ENCODE assay signal across 16 cellular contexts in the genomic region with DNA sequence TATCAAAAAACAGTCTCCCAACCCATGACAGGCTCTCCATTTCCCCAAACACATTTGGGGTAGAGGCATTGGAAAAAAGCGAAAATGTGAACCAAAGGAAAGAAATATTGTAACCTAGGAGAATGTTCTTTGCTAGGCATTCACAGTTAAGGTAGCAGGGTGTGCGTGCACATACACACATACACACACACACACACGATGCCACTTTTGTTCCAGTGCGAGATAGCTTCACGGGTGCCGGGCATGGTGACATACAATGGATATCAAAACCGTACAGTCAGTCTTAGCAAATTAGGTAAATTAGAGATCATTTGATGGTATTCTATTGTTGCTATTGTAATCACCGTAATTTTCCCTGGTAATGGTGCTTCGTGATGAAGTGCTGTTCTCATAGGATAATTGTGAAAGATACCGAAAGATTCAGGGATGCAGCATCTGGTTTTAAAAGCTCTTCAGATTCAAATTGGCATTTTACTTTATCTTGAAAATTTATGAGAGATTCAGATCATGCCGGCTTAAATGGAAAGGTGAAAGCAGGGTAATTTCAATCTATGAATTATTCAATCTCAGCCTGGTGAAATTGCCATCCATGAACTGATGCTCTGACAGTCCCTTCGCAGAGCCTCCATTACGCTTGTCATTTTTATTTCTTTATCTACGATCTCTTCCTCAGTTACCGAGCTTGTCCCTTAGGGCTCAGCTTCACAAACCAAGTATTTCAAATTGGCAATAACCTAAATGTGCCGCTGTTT.
"Had no signal": no experiment of that assay in that cellular context is flagged by ENCODE, and none has a peak within 500 bp of the region (broad histone marks: within the 10 kb centered on the region; RNA-seq: fewer than 3 reads in every experiment).

No MANE protein-coding gene starts in this region.

- ATAC-seq: activated CD8-positive, alpha-beta T cell treated with anti-CD3 and anti-CD28 coated beads, Interleukin-2, amount 10 ng/mL, durations not matched to agents 7 days and 5 days; activated naive CD8-positive, alpha-beta T cell treated with anti-CD3 and anti-CD28 coated beads, Interleukin-2, amount 50 U/mL, for 24 hours; naive thymus-derived CD4-positive, alpha-beta T cell had no signal

- H3K4me1 ChIP-seq: ascending aorta, esophagus squamous epithelium, right atrium auricular region, thyroid gland, uterus had no signal

- H3K4me3 ChIP-seq: ascending aorta, esophagus squamous epithelium, heart left ventricle, thyroid gland, uterus had no signal

- H3K27me3 ChIP-seq: ascending aorta, heart left ventricle, right atrium auricular region, thyroid gland, uterus had no signal

- H3K36me3 ChIP-seq: ascending aorta, esophagus squamous epithelium, heart left ventricle, right atrium auricular region, thyroid gland, uterus, WERI-Rb-1 had no signal

- FAIRE-seq: small intestine had no signal

- H3K9me3 ChIP-seq: ascending aorta, esophagus squamous epithelium, heart left ventricle, right atrium auricular region, thyroid gland, uterus had no signal

- DNase-seq: activated CD4-positive, alpha-beta T cell treated with anti-CD3 and anti-CD28 coated beads for 48 hours; activated CD8-positive, alpha-beta memory T cell treated with anti-CD3 and anti-CD28 coated beads, Interleukin-2, amount 50 U/mL, for 48 hours; activated CD8-positive, alpha-beta T cell treated with anti-CD3 and anti-CD28 coated beads, Interleukin-2, amount 10 ng/mL, durations not matched to agents 7 days and 5 days; activated naive CD4-positive, alpha-beta T cell; activated naive CD8-positive, alpha-beta T cell treated with anti-CD3 and anti-CD28 coated beads, Interleukin-2, amount 50 U/mL, for 24 hours; esophagus squamous epithelium; foreskin fibroblast; mammary epithelial cell; naive thymus-derived CD4-positive, alpha-beta T cell; small intestine; thyroid gland; uterus had no signal
